ENCODE assay signal across 8 cellular contexts in the genomic region with DNA sequence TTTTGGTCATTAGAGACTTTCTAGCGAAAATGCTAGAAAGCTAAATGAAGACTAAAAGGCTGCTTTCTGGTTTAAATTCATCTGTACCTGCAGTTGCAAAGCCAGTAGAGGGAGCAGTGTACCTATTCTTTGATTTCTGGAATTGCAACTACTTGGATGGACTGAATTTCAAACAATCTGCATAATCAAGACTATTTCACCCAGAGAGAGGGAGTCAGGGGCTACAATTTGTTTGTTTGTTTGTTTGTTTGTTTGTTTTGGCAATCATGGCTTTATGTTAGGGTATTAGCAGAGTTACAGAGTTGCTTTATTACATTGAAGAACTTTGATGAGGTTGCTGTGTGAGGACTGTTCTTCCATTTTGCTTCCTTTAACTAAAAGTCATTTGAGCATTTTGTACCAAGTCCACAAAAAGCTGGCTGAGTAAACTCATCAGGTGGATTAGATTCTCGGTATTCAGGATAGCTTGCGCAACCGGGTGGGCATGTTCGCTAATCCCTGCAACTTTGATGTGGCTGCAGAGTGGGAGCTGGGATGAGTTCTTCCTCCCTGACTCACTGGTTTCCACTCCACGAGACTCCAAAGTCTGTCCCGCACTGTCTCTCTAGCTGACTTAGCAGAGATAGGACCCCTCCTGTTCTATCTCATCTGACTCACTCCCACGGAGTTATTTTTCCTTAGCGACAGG.
A peak's percentile ranks its signal among the peaks of the same experiment; 100 is the strongest.
DNase-seq lines count a peak whose midpoint lies in the region; ATAC-seq and TF ChIP-seq lines count a peak whose summit lies in the region.

No MANE protein-coding gene starts in this region.

- WGBS in spleen, 5 donors, result 71 to 78% (median 73%) methylated on average over 9 of the region's 9 CpGs

- peak; percentile 62 for TF ChIP-seq CTCF in GM12865 (IDR thresholded peaks at IDR 0.05; ENCODE audit: insufficient read depth, low read depth, low read length, missing control alignments)
- TF ChIP-seq CTCF in astrocyte of the cerebellum (IDR thresholded peaks at IDR 0.05; ENCODE audit: low read depth, low read length, missing control alignments), result peak; percentile 73
- peak in 9 of 11 experiments; percentile 27 to 65 (median 59) for TF ChIP-seq CTCF in spleen (IDR thresholded peaks at IDR 0.05 in 8 of 11, conservative IDR thresholded peaks at IDR 0.05 in 3 of 11)

- peaks cover 0 to 13% (median 8%) of the 10 kb centered on the region in 8 donors for H3K9me3 ChIP-seq in spleen

- in situ Hi-C loops in astrocyte of the cerebellum (cut with HindIII; ENCODE audit: low sequenced_read_pairs), result no loop called here

- TF ChIP-seq POLR2A in spleen (IDR thresholded peaks at IDR 0.05), result no peak

- H3K4me1 Mint-ChIP-seq in activated T-cell treated with anti-CD3 and anti-CD28 coated beads, Interleukin-2, amount 50 U/mL, for 4 hours (ENCODE audit: low read depth), result no peaks in the 10 kb centered on the region

- H3K27ac ChIP-seq in spleen, result no peak overlapping the region

- H3K27me3 ChIP-seq in spleen (replicated peaks in 1 of 7), result peaks cover 0 to 15% (median 0%) of the 10 kb centered on the region in 7 donors

- no peak overlapping the region for H3K4me3 Mint-ChIP-seq in activated T-cell treated with anti-CD3 and anti-CD28 coated beads, Interleukin-2, amount 50 U/mL, for 4 hours

- H3K36me3 ChIP-seq in spleen, result no peaks in the 10 kb centered on the region

- H3K27me3 Mint-ChIP-seq in activated T-cell treated with anti-CD3 and anti-CD28 coated beads, Interleukin-2, amount 50 U/mL, for 4 hours (ENCODE audit: low read depth), result peaks cover 27% of the 10 kb centered on the region

- H3K4me3 ChIP-seq in GM12865 (ENCODE audit: low read depth, low read length) (no peak overlapping the region), astrocyte of the cerebellum (ENCODE audit: low read depth, low read length) (no peak overlapping the region), spleen (no peak overlapping the region)

- no peaks in the 10 kb centered on the region for H3K4me1 ChIP-seq in spleen

- H3K9me3 Mint-ChIP-seq in activated T-cell treated with anti-CD3 and anti-CD28 coated beads, Interleukin-2, amount 50 U/mL, for 4 hours, result peaks cover 5% of the 10 kb centered on the region

- peak; percentile 73 for DNase-seq in A172 (ENCODE audit: low spot score)
- peak; percentile 46 for DNase-seq in GM12865 (ENCODE audit: low read depth)
- peak; percentile 65 for DNase-seq in NCI-H2171 treated with DMSO at 0.1 percent for 48 hours (lab: John Stamatoyannopoulos, UW)
- DNase-seq in astrocyte of the cerebellum (ENCODE audit: low read depth), result peak; percentile 69
- DNase-seq in iPS-NIHi11 (ENCODE audit: low spot score), result peak; percentile 52
- DNase-seq in spleen, result no peak
- no peak for DNase-seq in activated T-cell treated with anti-CD3 and anti-CD28 coated beads, Interleukin-2, amount 50 U/mL, for 4 hours
- DNase-seq in NCI-H1048 (lab: John Stamatoyannopoulos, UW), result no peak

- intact Hi-C loops in spleen (cut with DNase I; ENCODE audit: low total_unique reads), result loop anchor here (5.0 kb wide), 1 partner anchor 888 kb away; no protein-coding TSS in a partner anchor

- no peak for ATAC-seq in activated T-cell treated with anti-CD3 and anti-CD28 coated beads, Interleukin-2, amount 50 U/mL, for 4 hours

- H3K36me3 Mint-ChIP-seq in activated T-cell treated with anti-CD3 and anti-CD28 coated beads, Interleukin-2, amount 50 U/mL, for 4 hours (ENCODE audit: insufficient read depth), result no peaks in the 10 kb centered on the region

Comparison
In these comparisons a context has a peak if more than half of its experiments do, and no peak if none do; other contexts are left out.
1. DNase-seq: peak in A172 (single experiment), GM12865 (single experiment), NCI-H2171 treated with DMSO at 0.1 percent for 48 hours (single experiment), astrocyte of the cerebellum (single experiment) and iPS-NIHi11 (single experiment); none in spleen (single experiment), activated T-cell treated with anti-CD3 and anti-CD28 coated beads, Interleukin-2, amount 50 U/mL, for 4 hours (single experiment) and NCI-H1048 (single experiment).
2. Peak in every context shown above with its lines, with median percentiles within 50 percentile points of each other: CTCF ChIP-seq.